Comparison of ENCODE assay signal across 1 cellular context in the genomic region with DNA sequence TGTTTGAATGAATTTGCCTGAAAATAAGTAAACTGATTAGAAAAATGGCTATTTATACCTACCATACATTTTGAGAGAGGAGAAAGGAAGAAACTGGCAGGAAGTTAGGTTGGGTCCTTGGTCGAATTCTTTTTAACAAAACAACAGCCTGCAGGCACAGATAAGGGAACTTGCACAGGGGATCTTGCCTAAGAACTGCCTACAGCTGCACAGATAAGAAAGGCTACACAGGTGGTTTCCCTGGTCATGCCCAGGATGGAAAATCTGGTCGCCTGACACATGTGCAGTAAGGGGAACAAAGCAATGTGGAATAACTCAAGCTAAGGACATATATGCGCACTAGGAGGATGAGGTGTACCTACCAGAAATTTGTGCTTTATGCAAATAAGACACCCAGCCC.
TF ChIP-seq lines count a peak whose summit lies in the region.

No MANE protein-coding gene starts in this region.

TF ChIP-seq in GM12878, 131 proteins besides CTCF, POLR2A, EP300 and RAD21:
- TF ChIP-seq ZNF622 (IDR thresholded peaks at IDR 0.05) (no peak), TCF12 (IDR thresholded peaks at IDR 0.05; ENCODE audit: low read depth, low read length) (no peak), ESRRA (IDR thresholded peaks at IDR 0.05; ENCODE audit: low read length) (no peak), CHD4 (IDR thresholded peaks at IDR 0.05) (no peak), RBBP5 (conservative IDR thresholded peaks at IDR 0.05) (no peak), NRF1 (conservative IDR thresholded peaks at IDR 0.05; ENCODE audit: low read depth, low read length) (no peak), MYB (IDR thresholded peaks at IDR 0.05; ENCODE audit: borderline replicate concordance, low read depth, low read length) (no peak), ZNF384 (IDR thresholded peaks at IDR 0.05; ENCODE audit: borderline replicate concordance, low read depth, low read length) (no peak), GABPA (IDR thresholded peaks at IDR 0.05; ENCODE audit: low read depth) (no peak), HDAC6 (IDR thresholded peaks at IDR 0.05; ENCODE audit: unreplicated experiment) (no peak), DPF2 (IDR thresholded peaks at IDR 0.05) (no peak), NFXL1 (IDR thresholded peaks at IDR 0.05; ENCODE audit: borderline replicate concordance) (no peak), NR2C1 (IDR thresholded peaks at IDR 0.05) (no peak), PAX8 (IDR thresholded peaks at IDR 0.05) (no peak), IRF4 (IDR thresholded peaks at IDR 0.05; ENCODE audit: low read depth, low read length) (no peak)
- TF ChIP-seq, protein P1, sequence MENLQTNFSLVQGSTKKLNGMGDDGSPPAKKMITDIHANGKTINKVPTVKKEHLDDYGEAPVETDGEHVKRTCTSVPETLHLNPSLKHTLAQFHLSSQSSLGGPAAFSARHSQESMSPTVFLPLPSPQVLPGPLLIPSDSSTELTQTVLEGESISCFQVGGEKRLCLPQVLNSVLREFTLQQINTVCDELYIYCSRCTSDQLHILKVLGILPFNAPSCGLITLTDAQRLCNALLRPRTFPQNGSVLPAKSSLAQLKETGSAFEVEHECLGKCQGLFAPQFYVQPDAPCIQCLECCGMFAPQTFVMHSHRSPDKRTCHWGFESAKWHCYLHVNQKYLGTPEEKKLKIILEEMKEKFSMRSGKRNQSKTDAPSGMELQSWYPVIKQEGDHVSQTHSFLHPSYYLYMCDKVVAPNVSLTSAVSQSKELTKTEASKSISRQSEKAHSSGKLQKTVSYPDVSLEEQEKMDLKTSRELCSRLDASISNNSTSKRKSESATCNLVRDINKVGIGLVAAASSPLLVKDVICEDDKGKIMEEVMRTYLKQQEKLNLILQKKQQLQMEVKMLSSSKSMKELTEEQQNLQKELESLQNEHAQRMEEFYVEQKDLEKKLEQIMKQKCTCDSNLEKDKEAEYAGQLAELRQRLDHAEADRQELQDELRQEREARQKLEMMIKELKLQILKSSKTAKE (IDR thresholded peaks at IDR 0.05; ENCODE audit: low read depth, poor library complexity, severe bottlenecking), result no peak
- TF ChIP-seq, protein P2, sequence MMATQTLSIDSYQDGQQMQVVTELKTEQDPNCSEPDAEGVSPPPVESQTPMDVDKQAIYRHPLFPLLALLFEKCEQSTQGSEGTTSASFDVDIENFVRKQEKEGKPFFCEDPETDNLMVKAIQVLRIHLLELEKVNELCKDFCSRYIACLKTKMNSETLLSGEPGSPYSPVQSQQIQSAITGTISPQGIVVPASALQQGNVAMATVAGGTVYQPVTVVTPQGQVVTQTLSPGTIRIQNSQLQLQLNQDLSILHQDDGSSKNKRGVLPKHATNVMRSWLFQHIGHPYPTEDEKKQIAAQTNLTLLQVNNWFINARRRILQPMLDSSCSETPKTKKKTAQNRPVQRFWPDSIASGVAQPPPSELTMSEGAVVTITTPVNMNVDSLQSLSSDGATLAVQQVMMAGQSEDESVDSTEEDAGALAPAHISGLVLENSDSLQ (IDR thresholded peaks at IDR 0.05), result no peak
- TF ChIP-seq, protein P3, sequence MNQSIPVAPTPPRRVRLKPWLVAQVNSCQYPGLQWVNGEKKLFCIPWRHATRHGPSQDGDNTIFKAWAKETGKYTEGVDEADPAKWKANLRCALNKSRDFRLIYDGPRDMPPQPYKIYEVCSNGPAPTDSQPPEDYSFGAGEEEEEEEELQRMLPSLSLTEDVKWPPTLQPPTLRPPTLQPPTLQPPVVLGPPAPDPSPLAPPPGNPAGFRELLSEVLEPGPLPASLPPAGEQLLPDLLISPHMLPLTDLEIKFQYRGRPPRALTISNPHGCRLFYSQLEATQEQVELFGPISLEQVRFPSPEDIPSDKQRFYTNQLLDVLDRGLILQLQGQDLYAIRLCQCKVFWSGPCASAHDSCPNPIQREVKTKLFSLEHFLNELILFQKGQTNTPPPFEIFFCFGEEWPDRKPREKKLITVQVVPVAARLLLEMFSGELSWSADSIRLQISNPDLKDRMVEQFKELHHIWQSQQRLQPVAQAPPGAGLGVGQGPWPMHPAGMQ (IDR thresholded peaks at IDR 0.05; ENCODE audit: borderline replicate concordance), result no peak
